In genomic region chr16:89093602-89094251, GRCh38 we compare ENCODE assay signal across 1 cellular context.
TF ChIP-seq lines count a peak whose summit lies in the region.

Gene ACSF3, plus strand, starts transcription at chr16:89093852. Its CDS starts 6,830 bp downstream, at chr16:89100682.

TF ChIP-seq in K562, 482 proteins besides CTCF, POLR2A, EP300 and RAD21 (continued from another document and continues in another):
- TF ChIP-seq, protein P1, sequence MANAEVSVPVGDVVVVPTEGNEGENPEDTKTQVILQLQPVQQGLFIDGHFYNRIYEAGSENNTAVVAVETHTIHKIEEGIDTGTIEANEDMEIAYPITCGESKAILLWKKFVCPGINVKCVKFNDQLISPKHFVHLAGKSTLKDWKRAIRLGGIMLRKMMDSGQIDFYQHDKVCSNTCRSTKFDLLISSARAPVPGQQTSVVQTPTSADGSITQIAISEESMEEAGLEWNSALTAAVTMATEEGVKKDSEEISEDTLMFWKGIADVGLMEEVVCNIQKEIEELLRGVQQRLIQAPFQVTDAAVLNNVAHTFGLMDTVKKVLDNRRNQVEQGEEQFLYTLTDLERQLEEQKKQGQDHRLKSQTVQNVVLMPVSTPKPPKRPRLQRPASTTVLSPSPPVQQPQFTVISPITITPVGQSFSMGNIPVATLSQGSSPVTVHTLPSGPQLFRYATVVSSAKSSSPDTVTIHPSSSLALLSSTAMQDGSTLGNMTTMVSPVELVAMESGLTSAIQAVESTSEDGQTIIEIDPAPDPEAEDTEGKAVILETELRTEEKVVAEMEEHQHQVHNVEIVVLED (CRISPR knock-in tag; IDR thresholded peaks at IDR 0.05): peak; percentile 90
- TF ChIP-seq PHF8 (IDR thresholded peaks at IDR 0.05; ENCODE audit: borderline replicate concordance, low read length) (peak; percentile 81; the same call in 1 of the 2 replicates), ZFX (CRISPR knock-in tag; IDR thresholded peaks at IDR 0.05) (peak; percentile 60), POLR2AphosphoS5 (IDR thresholded peaks at IDR 0.05; ENCODE audit: control insufficient read depth, insufficient read depth, low read depth, low read length) (0 out of 2 replicates have a peak, but pooled peaks have one; percentile 35), NFE2L1 (tag; IDR thresholded peaks at IDR 0.05; ENCODE audit: borderline replicate concordance, low read depth) (no peak), NONO (IDR thresholded peaks at IDR 0.05; ENCODE audit: low read depth in 2 of 2, low read length in 1 of 2) (peak in 1 of 2 experiments; percentile 91; a peak in 2 of 4 replicates), RBFOX2 (IDR thresholded peaks at IDR 0.05; ENCODE audit: low read depth, low read length) (peak; percentile 79), TAF15 (IDR thresholded peaks at IDR 0.05; ENCODE audit: low read depth, low read length) (no peak), CSDE1 (IDR thresholded peaks at IDR 0.05) (no peak), SIN3B (IDR thresholded peaks at IDR 0.05; ENCODE audit: low read depth) (peak; percentile 98), YY1 (IDR thresholded peaks at IDR 0.05; ENCODE audit: borderline replicate concordance in 1 of 3, control insufficient read depth in 1 of 3, extremely low read depth in 1 of 3, insufficient read depth in 3 of 3, insufficient read length in 1 of 3, insufficient replicate concordance in 2 of 3, low read depth in 1 of 3, low read length in 2 of 3) (peak in 2 of 3 experiments; percentile 74 to 87), RERE (CRISPR knock-in tag; IDR thresholded peaks at IDR 0.05; ENCODE audit: borderline replicate concordance) (no peak), L3MBTL2 (IDR thresholded peaks at IDR 0.05) (peak; percentile 65), CTCFL (IDR thresholded peaks at IDR 0.05; ENCODE audit: borderline replicate concordance, insufficient read depth, low read depth, low read length, poor library complexity, severe bottlenecking) (no peak), FOSL1 (tag; conservative IDR thresholded peaks at IDR 0.05) (peak; percentile 54), ZNF583 (CRISPR knock-in tag; IDR thresholded peaks at IDR 0.05) (0 out of 2 replicates have a peak, but pooled peaks have one; percentile 35), CHD1 (IDR thresholded peaks at IDR 0.05; ENCODE audit: low read length) (peak; percentile 37), ZNF354B (CRISPR knock-in tag; IDR thresholded peaks at IDR 0.05) (no peak), KDM5B (IDR thresholded peaks at IDR 0.05; ENCODE audit: insufficient replicate concordance, low read depth, low read length) (peak; percentile 81), RBBP5 (IDR thresholded peaks at IDR 0.05; ENCODE audit: borderline replicate concordance, insufficient read depth, low read length, poor library complexity, severe bottlenecking) (peak; percentile 98), RCOR1 (IDR thresholded peaks at IDR 0.05; ENCODE audit: borderline replicate concordance in 1 of 2, low read depth in 2 of 2, low read length in 2 of 2) (peak in 1 of 2 experiments; percentile 34; a peak in 1 of 4 replicates), ZSCAN32 (CRISPR knock-in tag; IDR thresholded peaks at IDR 0.05) (no peak), PATZ1 (CRISPR knock-in tag; IDR thresholded peaks at IDR 0.05; ENCODE audit: borderline replicate concordance) (no peak), GABPB1 (CRISPR knock-in tag; IDR thresholded peaks at IDR 0.05) (peak; percentile 79; the same call in 1 of the 2 replicates), ATF7 (IDR thresholded peaks at IDR 0.05) (peak; percentile 55; the same call in 1 of the 2 replicates), SREBF1 (IDR thresholded peaks at IDR 0.05; ENCODE audit: borderline replicate concordance, low read depth, low read length) (peak; percentile 47; the same call in 1 of the 2 replicates), ZBTB34 (CRISPR knock-in tag; IDR thresholded peaks at IDR 0.05) (no peak), PCBP1 (IDR thresholded peaks at IDR 0.05; ENCODE audit: low read depth, low read length, poor library complexity, severe bottlenecking) (no peak), CCNT2 (IDR thresholded peaks at IDR 0.05; ENCODE audit: borderline replicate concordance, extremely low read depth, insufficient read length, low read depth, low read length) (peak; percentile 84), MTA1 (IDR thresholded peaks at IDR 0.05; ENCODE audit: borderline replicate concordance) (no peak), ZBTB7A (IDR thresholded peaks at IDR 0.05; ENCODE audit: borderline replicate concordance, control insufficient read depth, low read depth, low read length) (peak; percentile 96; the same call in 1 of the 2 replicates), ZNF76 (CRISPR knock-in tag; IDR thresholded peaks at IDR 0.05; ENCODE audit: borderline replicate concordance) (peak; percentile 69; the same call in 1 of the 2 replicates), HMGN3 (IDR thresholded peaks at IDR 0.05; ENCODE audit: borderline replicate concordance, extremely low read depth, insufficient read length, low read depth, low read length) (peak; percentile 93)
- TF ChIP-seq, protein P2, sequence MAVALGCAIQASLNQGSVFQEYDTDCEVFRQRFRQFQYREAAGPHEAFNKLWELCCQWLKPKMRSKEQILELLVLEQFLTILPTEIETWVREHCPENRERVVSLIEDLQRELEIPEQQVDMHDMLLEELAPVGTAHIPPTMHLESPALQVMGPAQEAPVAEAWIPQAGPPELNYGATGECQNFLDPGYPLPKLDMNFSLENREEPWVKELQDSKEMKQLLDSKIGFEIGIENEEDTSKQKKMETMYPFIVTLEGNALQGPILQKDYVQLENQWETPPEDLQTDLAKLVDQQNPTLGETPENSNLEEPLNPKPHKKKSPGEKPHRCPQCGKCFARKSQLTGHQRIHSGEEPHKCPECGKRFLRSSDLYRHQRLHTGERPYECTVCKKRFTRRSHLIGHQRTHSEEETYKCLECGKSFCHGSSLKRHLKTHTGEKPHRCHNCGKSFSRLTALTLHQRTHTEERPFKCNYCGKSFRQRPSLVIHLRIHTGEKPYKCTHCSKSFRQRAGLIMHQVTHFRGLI (CRISPR knock-in tag; IDR thresholded peaks at IDR 0.05): no peak
- TF ChIP-seq, protein P3, sequence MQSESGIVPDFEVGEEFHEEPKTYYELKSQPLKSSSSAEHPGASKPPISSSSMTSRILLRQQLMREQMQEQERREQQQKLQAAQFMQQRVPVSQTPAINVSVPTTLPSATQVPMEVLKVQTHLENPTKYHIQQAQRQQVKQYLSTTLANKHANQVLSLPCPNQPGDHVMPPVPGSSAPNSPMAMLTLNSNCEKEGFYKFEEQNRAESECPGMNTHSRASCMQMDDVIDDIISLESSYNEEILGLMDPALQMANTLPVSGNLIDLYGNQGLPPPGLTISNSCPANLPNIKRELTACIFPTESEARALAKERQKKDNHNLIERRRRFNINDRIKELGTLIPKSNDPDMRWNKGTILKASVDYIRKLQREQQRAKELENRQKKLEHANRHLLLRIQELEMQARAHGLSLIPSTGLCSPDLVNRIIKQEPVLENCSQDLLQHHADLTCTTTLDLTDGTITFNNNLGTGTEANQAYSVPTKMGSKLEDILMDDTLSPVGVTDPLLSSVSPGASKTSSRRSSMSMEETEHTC (IDR thresholded peaks at IDR 0.05): no peak
- TF ChIP-seq, protein P4, sequence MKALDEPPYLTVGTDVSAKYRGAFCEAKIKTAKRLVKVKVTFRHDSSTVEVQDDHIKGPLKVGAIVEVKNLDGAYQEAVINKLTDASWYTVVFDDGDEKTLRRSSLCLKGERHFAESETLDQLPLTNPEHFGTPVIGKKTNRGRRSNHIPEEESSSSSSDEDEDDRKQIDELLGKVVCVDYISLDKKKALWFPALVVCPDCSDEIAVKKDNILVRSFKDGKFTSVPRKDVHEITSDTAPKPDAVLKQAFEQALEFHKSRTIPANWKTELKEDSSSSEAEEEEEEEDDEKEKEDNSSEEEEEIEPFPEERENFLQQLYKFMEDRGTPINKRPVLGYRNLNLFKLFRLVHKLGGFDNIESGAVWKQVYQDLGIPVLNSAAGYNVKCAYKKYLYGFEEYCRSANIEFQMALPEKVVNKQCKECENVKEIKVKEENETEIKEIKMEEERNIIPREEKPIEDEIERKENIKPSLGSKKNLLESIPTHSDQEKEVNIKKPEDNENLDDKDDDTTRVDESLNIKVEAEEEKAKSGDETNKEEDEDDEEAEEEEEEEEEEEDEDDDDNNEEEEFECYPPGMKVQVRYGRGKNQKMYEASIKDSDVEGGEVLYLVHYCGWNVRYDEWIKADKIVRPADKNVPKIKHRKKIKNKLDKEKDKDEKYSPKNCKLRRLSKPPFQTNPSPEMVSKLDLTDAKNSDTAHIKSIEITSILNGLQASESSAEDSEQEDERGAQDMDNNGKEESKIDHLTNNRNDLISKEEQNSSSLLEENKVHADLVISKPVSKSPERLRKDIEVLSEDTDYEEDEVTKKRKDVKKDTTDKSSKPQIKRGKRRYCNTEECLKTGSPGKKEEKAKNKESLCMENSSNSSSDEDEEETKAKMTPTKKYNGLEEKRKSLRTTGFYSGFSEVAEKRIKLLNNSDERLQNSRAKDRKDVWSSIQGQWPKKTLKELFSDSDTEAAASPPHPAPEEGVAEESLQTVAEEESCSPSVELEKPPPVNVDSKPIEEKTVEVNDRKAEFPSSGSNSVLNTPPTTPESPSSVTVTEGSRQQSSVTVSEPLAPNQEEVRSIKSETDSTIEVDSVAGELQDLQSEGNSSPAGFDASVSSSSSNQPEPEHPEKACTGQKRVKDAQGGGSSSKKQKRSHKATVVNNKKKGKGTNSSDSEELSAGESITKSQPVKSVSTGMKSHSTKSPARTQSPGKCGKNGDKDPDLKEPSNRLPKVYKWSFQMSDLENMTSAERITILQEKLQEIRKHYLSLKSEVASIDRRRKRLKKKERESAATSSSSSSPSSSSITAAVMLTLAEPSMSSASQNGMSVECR (CRISPR knock-in tag; IDR thresholded peaks at IDR 0.05): 0 out of 2 replicates have a peak, but pooled peaks have one; percentile 50
